8 cellular contexts compared by ENCODE assay signal in the genomic region with DNA sequence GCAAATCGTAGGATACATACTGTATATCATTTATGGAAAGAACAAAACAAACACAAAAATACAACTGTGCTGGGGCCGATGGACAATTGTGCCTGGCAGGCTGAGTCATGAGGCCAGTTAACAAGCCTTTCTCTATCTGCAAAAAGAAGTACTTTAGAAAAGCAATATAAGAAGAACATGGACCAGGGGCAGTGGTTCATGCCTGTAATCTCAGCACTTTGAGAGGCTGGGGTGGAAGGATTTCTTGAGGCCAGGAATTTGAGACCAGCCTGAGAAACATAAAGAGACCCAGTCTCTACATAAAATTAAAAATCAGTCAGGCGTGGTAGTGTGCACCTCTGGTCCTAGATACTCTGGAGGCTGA. TPM values are rescaled to one million over a fixed set of nuclear protein-coding genes. Genes with fewer than 3 reads are reported as not detected.
DNase-seq lines count a peak whose midpoint lies in the region; ATAC-seq and TF ChIP-seq lines count a peak whose summit lies in the region.

No MANE protein-coding gene starts in this region.

- intact Hi-C loops in body of pancreas (cut with DNase I) = no loop called here

- H3K4me3 ChIP-seq in HL-60 (replicated peaks; ENCODE audit: insufficient read depth, low read length) (no peak overlapping the region), body of pancreas (no peak overlapping the region)

- DNase-seq in HL-60 (ENCODE audit: low read depth in 1 of 2, low spot score in 1 of 2) = no peak
- DNase-seq in body of pancreas = no peak
- peak; percentile 8 for DNase-seq in mesenteric fat pad (ENCODE audit: low spot score)
- DNase-seq in NCI-H1105 treated with DMSO at 0.1 percent for 48 hours (lab: John Stamatoyannopoulos, UW) = no peak
- no peak for DNase-seq in stimulated activated CD8-positive, alpha-beta memory T cell treated with anti-CD3 and anti-CD28 coated beads, Interleukin-4, amount 100 ng/mL, for 48 hours
- no peak for DNase-seq in DMS 273 treated with DMSO at 0.1 percent for 48 hours (lab: John Stamatoyannopoulos, UW)

- no peaks in the 10 kb centered on the region for H3K36me3 ChIP-seq in body of pancreas (replicated peaks in 1 of 2; ENCODE audit: insufficient read depth in 1 of 2, low read depth in 2 of 2)

- WGBS in body of pancreas, 2 donors = 43 to 49% methylated on average over 3 of the region's 3 CpGs

- H3K9me3 ChIP-seq in body of pancreas = no peaks in the 10 kb centered on the region

- peak; percentile 14 for ATAC-seq in body of pancreas
- ATAC-seq in GM18511 (IDR thresholded peaks at IDR 0.05; ENCODE audit: unreplicated experiment) = no peak

- H3K27me3 ChIP-seq in HL-60 (ENCODE audit: insufficient read depth, poor library complexity, severe bottlenecking) (no peaks in the 10 kb centered on the region), body of pancreas (no peaks in the 10 kb centered on the region)

- H3K27ac ChIP-seq in 22Rv1 (peak overlapping the region; percentile 72), HL-60 (replicated peaks) (peak overlapping the region; percentile 14; the same call in 1 of the 2 replicates), body of pancreas (peak overlapping the region in 1 of 4 donors; percentile 44)

- peaks cover 5% of the 10 kb centered on the region for H3K4me1 ChIP-seq in body of pancreas

- no peak for TF ChIP-seq POLR2A in body of pancreas (IDR thresholded peaks at IDR 0.05)

- no peak for TF ChIP-seq CTCF in 22Rv1 (IDR thresholded peaks at IDR 0.05)
- TF ChIP-seq CTCF in HL-60 (IDR thresholded peaks at IDR 0.05; ENCODE audit: insufficient read depth, low read length) = no peak
- TF ChIP-seq CTCF in body of pancreas (IDR thresholded peaks at IDR 0.05) = no peak

RNA-seq across cellular contexts. Expression of gene CD27, which starts 13.8 kb away (rescaled TPM):
- total RNA-seq in body of pancreas (not detected), mesenteric fat pad (not detected)

RNA-seq across cellular contexts. Expression of gene TAPBPL, which starts 20.9 kb away (rescaled TPM):
- total RNA-seq in body of pancreas (10 to 100 TPM; 14.5 to 36.3 TPM), mesenteric fat pad (13.0 TPM)

RNA-seq across cellular contexts. Expression of gene VAMP1, which starts 39.5 kb away (rescaled TPM):
- 1 to 10 TPM; 2.9 to 5.9 TPM for total RNA-seq in body of pancreas
- total RNA-seq in mesenteric fat pad = 5.8 TPM

RNA-seq across cellular contexts. Expression of gene LTBR, which starts 47.0 kb away (rescaled TPM):
- 100 to 1,000 TPM; 111 to 173 TPM for total RNA-seq in body of pancreas
- total RNA-seq in mesenteric fat pad = 161 TPM

RNA-seq across cellular contexts. Expression of gene SCNN1A, which starts 55.6 kb away (rescaled TPM):
- 100 to 1,000 TPM in 1 of 2 donors, 10 to 100 TPM in 1; 62.5 to 112 TPM for total RNA-seq in body of pancreas
- total RNA-seq in mesenteric fat pad = 3.3 TPM
